Comparison of ENCODE assay signal across 8 cellular contexts in genomic region chr5:88660947-88661869, GRCh38.
A peak's percentile ranks its signal among the peaks of the same experiment; 100 is the strongest.
DNase-seq lines count a peak whose midpoint lies in the region; ATAC-seq, FAIRE-seq and TF ChIP-seq lines count a peak whose summit lies in the region.

No MANE protein-coding gene starts in this region.

- peaks cover 0 to 10% (median 5%) of the 10 kb centered on the region in 11 experiments; a peak in 7 of 22 replicates for H3K9me3 ChIP-seq in BLaER1 treated with 17β-estradiol and CSF1 and Interleukin-3, amounts not matched to agents 10 nM and 100 nM (replicated peaks in 1 of 11)
- no peaks in the 10 kb centered on the region for H3K9me3 ChIP-seq in esophagus squamous epithelium
- peaks cover 0 to 6% (median 0%) of the 10 kb centered on the region in 3 experiments for H3K9me3 ChIP-seq in naive thymus-derived CD4-positive, alpha-beta T cell (ENCODE audit: control insufficient read depth in 2 of 3, low read length in 3 of 3)
- no peaks in the 10 kb centered on the region for H3K9me3 ChIP-seq in prostate gland

- peak overlapping the region in 6 of 11 experiments; percentile 32 to 60 (median 48); a peak in 10 of 22 replicates for H3K9ac ChIP-seq in BLaER1 treated with 17β-estradiol and CSF1 and Interleukin-3, amounts not matched to agents 10 nM and 100 nM

- 0 out of 22 replicates have a peak overlapping the region, but pooled peaks of 1 of the 11 experiments have one; percentile 3 for H3K27ac ChIP-seq in BLaER1 treated with 17β-estradiol and CSF1 and Interleukin-3, amounts not matched to agents 10 nM and 100 nM
- H3K27ac ChIP-seq in esophagus squamous epithelium: no peak overlapping the region
- H3K27ac ChIP-seq in naive thymus-derived CD4-positive, alpha-beta T cell (ENCODE audit: low read depth, low read length): no peak overlapping the region
- no peak overlapping the region for H3K27ac ChIP-seq in prostate gland

- peak; percentile 62 for ATAC-seq in HG02870 (IDR thresholded peaks at IDR 0.05; ENCODE audit: unreplicated experiment)
- peak; percentile 38 for ATAC-seq in naive thymus-derived CD4-positive, alpha-beta T cell

- POLR2A ChIA-PET in naive thymus-derived CD4-positive, alpha-beta T cell (lab: Charles Lee): interaction anchor here (0.6 to 1.4 kb wide), 2 partner anchors 13 to 391 kb away, joined by 3 to 4 read pairs; no protein-coding TSS in a partner anchor

- H3K9me3 Mint-ChIP-seq in naive thymus-derived CD4-positive, alpha-beta T cell: peaks cover 0 to 64% (median 27%) of the 10 kb centered on the region in 11 donors

- H3K4me2 ChIP-seq in BLaER1 treated with 17β-estradiol and CSF1 and Interleukin-3, amounts not matched to agents 10 nM and 100 nM: peak overlapping the region; percentile 69 to 99 (median 92)

- peak; percentile 61 for DNase-seq in GM18507 (ENCODE audit: extremely low spot score, insufficient read length, low read depth)
- DNase-seq in NCI-H1417 (lab: John Stamatoyannopoulos, UW): peak; percentile 91 to 96 (median 96)
- peak; percentile 97 for DNase-seq in T1000 (lab: John Stamatoyannopoulos, UW)
- no peak for DNase-seq in esophagus squamous epithelium (lab: John Stamatoyannopoulos, UW)
- peak in 1 of 9 donors; percentile 57 for DNase-seq in naive thymus-derived CD4-positive, alpha-beta T cell
- DNase-seq in prostate gland (ENCODE audit: low spot score): no peak

- 2 to 8% methylated on average over 12 to 17 of the region's 53 CpGs for whole genome bisulfite sequencing in esophagus squamous epithelium, 2 donors
- WGBS in prostate gland: 2% methylated on average over 41 of the region's 53 CpGs

- H3K36me3 ChIP-seq in BLaER1 treated with 17β-estradiol and CSF1 and Interleukin-3, amounts not matched to agents 10 nM and 100 nM: no peaks in the 10 kb centered on the region
- no peaks in the 10 kb centered on the region for H3K36me3 ChIP-seq in esophagus squamous epithelium
- H3K36me3 ChIP-seq in naive thymus-derived CD4-positive, alpha-beta T cell (ENCODE audit: control insufficient read depth in 2 of 3, insufficient read depth in 3 of 3, low read length in 3 of 3): no peaks in the 10 kb centered on the region
- H3K36me3 ChIP-seq in prostate gland: no peaks in the 10 kb centered on the region

- TF ChIP-seq CTCF in esophagus squamous epithelium (IDR thresholded peaks at IDR 0.05): no peak
- no peak for TF ChIP-seq CTCF in prostate gland (IDR thresholded peaks at IDR 0.05)

- H3K36me3 Mint-ChIP-seq in naive thymus-derived CD4-positive, alpha-beta T cell: peaks cover 0 to 4% (median 0%) of the 10 kb centered on the region in 5 donors

- H3K4me1 ChIP-seq in BLaER1 treated with 17β-estradiol and CSF1 and Interleukin-3, amounts not matched to agents 10 nM and 100 nM: peaks cover 0 to 12% (median 11%) of the 10 kb centered on the region in 10 experiments; a peak in 16 of 20 replicates
- peaks cover 8 to 29% (median 10%) of the 10 kb centered on the region in 3 donors for H3K4me1 ChIP-seq in esophagus squamous epithelium
- peaks cover 3 to 6% of the 10 kb centered on the region in 2 donors for H3K4me1 ChIP-seq in naive thymus-derived CD4-positive, alpha-beta T cell (ENCODE audit: control insufficient read depth in 2 of 2, insufficient read depth in 2 of 2, low read length in 2 of 2)
- H3K4me1 ChIP-seq in prostate gland (replicated peaks): no peaks in the 10 kb centered on the region

- peaks cover 78 to 100% (median 91%) of the 10 kb centered on the region in 11 experiments for H3K27me3 ChIP-seq in BLaER1 treated with 17β-estradiol and CSF1 and Interleukin-3, amounts not matched to agents 10 nM and 100 nM
- peaks cover 17 to 98% (median 49%) of the 10 kb centered on the region in 4 donors for H3K27me3 ChIP-seq in esophagus squamous epithelium
- H3K27me3 ChIP-seq in naive thymus-derived CD4-positive, alpha-beta T cell (ENCODE audit: control insufficient read depth in 2 of 2, insufficient read depth in 2 of 2, low read length in 2 of 2): peaks cover 20 to 25% of the 10 kb centered on the region in 2 donors
- H3K27me3 ChIP-seq in prostate gland (replicated peaks; ENCODE audit: insufficient read depth): peaks cover 26% of the 10 kb centered on the region

- TF ChIP-seq POLR2A in esophagus squamous epithelium (IDR thresholded peaks at IDR 0.05): no peak
- TF ChIP-seq POLR2A in prostate gland (IDR thresholded peaks at IDR 0.05): no peak

- H4K20me1 ChIP-seq in BLaER1 treated with 17β-estradiol and CSF1 and Interleukin-3, amounts not matched to agents 10 nM and 100 nM: peaks cover 0 to 65% (median 25%) of the 10 kb centered on the region in 11 experiments; a peak in 17 of 22 replicates

- peaks cover 69 to 82% (median 78%) of the 10 kb centered on the region in 5 donors for H3K27me3 Mint-ChIP-seq in naive thymus-derived CD4-positive, alpha-beta T cell

- peak overlapping the region in 2 of 9 donors; percentile 28 to 44 for H3K27ac Mint-ChIP-seq in naive thymus-derived CD4-positive, alpha-beta T cell

- FAIRE-seq in GM18507 (lab: Jason Lieb, UNC): peak; percentile 58

- peak overlapping the region; percentile 52 to 73 (median 62) for H3K4me3 ChIP-seq in BLaER1 treated with 17β-estradiol and CSF1 and Interleukin-3, amounts not matched to agents 10 nM and 100 nM
- H3K4me3 ChIP-seq in esophagus squamous epithelium: peak overlapping the region in 3 of 4 donors; percentile 5 to 62 (median 42)
- H3K4me3 ChIP-seq in naive thymus-derived CD4-positive, alpha-beta T cell (ENCODE audit: low read length): peak overlapping the region; percentile 15
- H3K4me3 ChIP-seq in prostate gland: peak overlapping the region in 1 of 2 donors; percentile 10

- peaks cover 6 to 23% (median 19%) of the 10 kb centered on the region in 7 donors for H3K4me1 Mint-ChIP-seq in naive thymus-derived CD4-positive, alpha-beta T cell

- intact Hi-C loops in esophagus squamous epithelium (cut with DNase I): no loop called here
- intact Hi-C loops in naive thymus-derived CD4-positive, alpha-beta T cell (cut with micrococcal nuclease): loop anchor here (2.0 to 10.0 kb wide), 2 partner anchors 14 to 396 kb away; partner anchors contain the start of gene TMEM161B (in 1 of the 2)
- intact Hi-C loops in prostate gland (cut with DNase I): loop anchor here (10.0 kb wide), 1 partner anchor 396 kb away; the partner anchor contains the start of gene TMEM161B

- peak overlapping the region in 9 of 10 donors; percentile 43 to 82 (median 62) for H3K4me3 Mint-ChIP-seq in naive thymus-derived CD4-positive, alpha-beta T cell

- CTCF ChIA-PET in naive thymus-derived CD4-positive, alpha-beta T cell (lab: Charles Lee): no interaction called here

Comparison
In these comparisons a context has a peak if more than half of its experiments do, and no peak if none do; other contexts are left out.
1. DNase-seq: peak in GM18507 (single experiment), NCI-H1417 (3 of 3) and T1000 (single experiment); none in esophagus squamous epithelium (single experiment) and prostate gland (single experiment).